ENCODE assay signal across 8 cellular contexts in the genomic region with DNA sequence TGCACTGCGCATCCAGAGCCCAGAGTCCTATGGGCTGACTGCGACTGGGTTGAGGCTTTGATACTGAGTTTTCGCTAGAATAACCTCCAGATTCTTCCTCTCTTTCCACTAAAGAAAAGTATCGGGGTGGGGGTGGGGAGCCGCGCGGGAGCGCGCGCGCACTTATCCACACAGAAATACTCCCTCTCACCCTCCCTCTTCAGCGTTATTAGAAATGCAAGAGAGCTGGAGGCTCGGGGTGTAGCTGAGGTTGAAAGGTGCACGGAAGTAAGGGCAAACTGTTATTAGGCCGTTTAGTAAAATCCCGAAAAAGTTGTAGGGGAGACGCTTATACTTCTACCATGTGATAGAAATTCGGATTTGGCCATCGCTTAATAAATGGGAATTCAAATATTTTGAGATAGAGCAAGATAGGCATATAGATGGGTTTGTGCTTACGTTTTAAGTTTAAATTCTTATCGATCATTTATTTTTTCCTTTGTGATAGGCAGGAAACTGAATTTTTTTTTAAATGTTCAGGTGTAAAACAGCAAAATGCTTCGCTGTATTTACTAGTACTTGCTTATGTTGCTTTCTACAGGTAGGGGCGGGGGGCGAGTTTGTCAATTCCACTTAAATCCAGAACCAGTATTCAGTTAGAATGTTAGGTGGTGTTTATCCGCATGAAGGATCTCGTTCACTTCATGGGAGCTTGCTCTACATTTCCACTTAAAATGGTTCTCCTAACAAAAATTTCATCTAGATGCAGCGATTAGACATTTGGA. TPM values are rescaled to one million over a fixed set of nuclear protein-coding genes. Genes with fewer than 3 reads are reported as not detected.
DNase-seq lines count a peak whose midpoint lies in the region; ATAC-seq and TF ChIP-seq lines count a peak whose summit lies in the region.

No MANE protein-coding gene starts in this region.

- DNase-seq in NCI-H146 treated with DMSO at 0.1 percent for 48 hours (lab: John Stamatoyannopoulos, UW; ENCODE audit: unreplicated experiment) (peak; percentile 8), fibroblast of the aortic adventitia (ENCODE audit: low read depth) (peak; percentile 51), natural killer cell (no peak), NOMO-1 (lab: John Stamatoyannopoulos, UW; ENCODE audit: unreplicated experiment in 2 of 2) (no peak)
- peak; percentile 42 for DNase-seq in activated CD8-positive, alpha-beta T cell treated with anti-CD3 and anti-CD28 coated beads, Interleukin-2, amount 10 ng/mL, durations not matched to agents 7 days and 5 days

- POLR2A ChIA-PET in activated CD8-positive, alpha-beta T cell treated with anti-CD3 and anti-CD28 coated beads, Interleukin-2, amount 10 ng/mL, durations not matched to agents 7 days and 5 days (lab: Charles Lee): interaction anchor here (0.7 to 1.8 kb wide), 4 partner anchors 41 to 621 kb away, joined by 3 to 7 read pairs (median 6); a partner anchor contains a TSS

- peak overlapping the region; percentile 93 for H3K4me3 Mint-ChIP-seq in activated CD8-positive, alpha-beta T cell treated with anti-CD3 and anti-CD28 coated beads, Interleukin-2, amount 10 ng/mL, durations not matched to agents 7 days and 5 days
- H3K4me3 Mint-ChIP-seq in natural killer cell: peak overlapping the region; percentile 98

- no peaks in the 10 kb centered on the region for H3K36me3 ChIP-seq in BLaER1

- peak overlapping the region; percentile 95 for H3K9ac ChIP-seq in BLaER1

- intact Hi-C loops in natural killer cell (cut with micrococcal nuclease): loop anchor here (5.0 to 10.0 kb wide), 3 partner anchors 487 to 871 kb away; a partner anchor contains a TSS

- no peak for TF ChIP-seq CTCF in fibroblast of the aortic adventitia (IDR thresholded peaks at IDR 0.05; ENCODE audit: insufficient read depth, low read length)
- TF ChIP-seq CTCF in natural killer cell (IDR thresholded peaks at IDR 0.05): no peak

- H3K27ac ChIP-seq in BLaER1: peak overlapping the region; percentile 94

- H3K27me3 Mint-ChIP-seq in activated CD8-positive, alpha-beta T cell treated with anti-CD3 and anti-CD28 coated beads, Interleukin-2, amount 10 ng/mL, durations not matched to agents 7 days and 5 days (ENCODE audit: low read depth): peaks cover 5% of the 10 kb centered on the region
- no peaks in the 10 kb centered on the region for H3K27me3 Mint-ChIP-seq in natural killer cell (ENCODE audit: low read depth in 2 of 2)

- H3K4me3 ChIP-seq in BLaER1 (peak overlapping the region; percentile 97), fibroblast of the aortic adventitia (ENCODE audit: low read depth, low read length) (peak overlapping the region; percentile 85)

- H3K4me2 ChIP-seq in BLaER1: peak overlapping the region; percentile 92

- peak overlapping the region; percentile 87 for H3K27ac Mint-ChIP-seq in activated CD8-positive, alpha-beta T cell treated with anti-CD3 and anti-CD28 coated beads, Interleukin-2, amount 10 ng/mL, durations not matched to agents 7 days and 5 days
- H3K27ac Mint-ChIP-seq in natural killer cell: peak overlapping the region; percentile 74 to 92

- CTCF ChIA-PET in activated CD8-positive, alpha-beta T cell treated with anti-CD3 and anti-CD28 coated beads, Interleukin-2, amount 10 ng/mL, durations not matched to agents 7 days and 5 days (lab: Charles Lee): interaction anchor here (1.2 to 13.9 kb wide), 2 partner anchors 122 to 174 kb away, joined by 3 to 211 read pairs; no protein-coding TSS in a partner anchor

- peak; percentile 20 for ATAC-seq in GM19035 (IDR thresholded peaks at IDR 0.05; ENCODE audit: unreplicated experiment)
- ATAC-seq in activated CD8-positive, alpha-beta T cell treated with anti-CD3 and anti-CD28 coated beads, Interleukin-2, amount 10 ng/mL, durations not matched to agents 7 days and 5 days: peak; percentile 8
- no peak for ATAC-seq in natural killer cell
- no peak for ATAC-seq in HG03280 (IDR thresholded peaks at IDR 0.05; ENCODE audit: unreplicated experiment)

- peaks cover 40% of the 10 kb centered on the region for H3K4me1 ChIP-seq in BLaER1

- no peaks in the 10 kb centered on the region for H3K9me3 Mint-ChIP-seq in activated CD8-positive, alpha-beta T cell treated with anti-CD3 and anti-CD28 coated beads, Interleukin-2, amount 10 ng/mL, durations not matched to agents 7 days and 5 days (ENCODE audit: insufficient read depth)
- no peaks in the 10 kb centered on the region for H3K9me3 Mint-ChIP-seq in natural killer cell

- peaks cover 2% of the 10 kb centered on the region for H3K36me3 Mint-ChIP-seq in activated CD8-positive, alpha-beta T cell treated with anti-CD3 and anti-CD28 coated beads, Interleukin-2, amount 10 ng/mL, durations not matched to agents 7 days and 5 days (ENCODE audit: low read depth)
- no peaks in the 10 kb centered on the region for H3K36me3 Mint-ChIP-seq in natural killer cell

- H3K4me1 Mint-ChIP-seq in activated CD8-positive, alpha-beta T cell treated with anti-CD3 and anti-CD28 coated beads, Interleukin-2, amount 10 ng/mL, durations not matched to agents 7 days and 5 days (ENCODE audit: low read depth): peaks cover 34% of the 10 kb centered on the region
- peaks cover 28 to 33% of the 10 kb centered on the region in 2 donors for H3K4me1 Mint-ChIP-seq in natural killer cell

- H4K20me1 ChIP-seq in BLaER1: peaks cover 52% of the 10 kb centered on the region

- no peaks in the 10 kb centered on the region for H3K9me3 ChIP-seq in BLaER1

- H3K27me3 ChIP-seq in BLaER1: no peaks in the 10 kb centered on the region

RNA-seq across cellular contexts. Expression of a gene that starts 1.1 kb away (rescaled TPM):
- 10 to 100 TPM; 29.1 to 29.5 TPM for total RNA-seq in activated CD8-positive, alpha-beta T cell treated with anti-CD3 and anti-CD28 coated beads, Interleukin-2, amount 10 ng/mL, durations not matched to agents 7 days and 5 days
- total RNA-seq in fibroblast of the aortic adventitia (ENCODE audit: low replicate concordance) (81.6 and 85.4 TPM in 2 replicates), natural killer cell (10 to 100 TPM; 31.5 to 45.8 (median 41.1) TPM)

Comparison
In these comparisons a context has a peak if more than half of its experiments do, and no peak if none do; other contexts are left out.
1. ATAC-seq: peak in GM19035 (single experiment) and activated CD8-positive, alpha-beta T cell treated with anti-CD3 and anti-CD28 coated beads, Interleukin-2, amount 10 ng/mL, durations not matched to agents 7 days and 5 days (single experiment); none in natural killer cell (0 of 3) and HG03280 (single experiment).
2. DNase-seq: peak in NCI-H146 treated with DMSO at 0.1 percent for 48 hours (single experiment), activated CD8-positive, alpha-beta T cell treated with anti-CD3 and anti-CD28 coated beads, Interleukin-2, amount 10 ng/mL, durations not matched to agents 7 days and 5 days (single experiment) and fibroblast of the aortic adventitia (single experiment); none in natural killer cell (single experiment) and NOMO-1 (0 of 2).